ENCODE assay signal across 8 cellular contexts in genomic region chr11:63888170-63889086, GRCh38. TPM values are rescaled to one million over a fixed set of nuclear protein-coding genes. Genes with fewer than 3 reads are reported as not detected.
A peak's percentile ranks its signal among the peaks of the same experiment; 100 is the strongest.
DNase-seq lines count a peak whose midpoint lies in the region; ATAC-seq and TF ChIP-seq lines count a peak whose summit lies in the region.

No MANE protein-coding gene starts in this region.

- TF ChIP-seq CTCF in Panc1 (IDR thresholded peaks at IDR 0.05) (no peak), gastrocnemius medialis (IDR thresholded peaks at IDR 0.05 in 4 of 5, conservative IDR thresholded peaks at IDR 0.05 in 1 of 5) (no peak)

- intact Hi-C loops in Panc1 (cut with micrococcal nuclease; ENCODE audit: unreplicated experiment) (no loop called here), left cardiac atrium (cut with DNase I) (no loop called here), gastrocnemius medialis (cut with DNase I; ENCODE audit: low total_unique reads) (no loop called here)

- H3K27me3 ChIP-seq in Panc1 (ENCODE audit: control insufficient read depth, insufficient read depth, low read length) (no peaks in the 10 kb centered on the region), gastrocnemius medialis (no peaks in the 10 kb centered on the region)

- BruUV-seq in Panc1 (replicated peaks; lab: Mats Ljungman, UMichigan) = no TSS peak

- POLR2A ChIA-PET in Panc1 (lab: Charles Lee) = no interaction called here

- H3K9me3 ChIP-seq in Panc1 (ENCODE audit: control insufficient read depth, insufficient read depth, low read depth, low read length) = no peaks in the 10 kb centered on the region
- H3K9me3 ChIP-seq in gastrocnemius medialis = no peaks in the 10 kb centered on the region

- DNase-seq in NCI-H2227 (lab: John Stamatoyannopoulos, UW; ENCODE audit: unreplicated experiment) = peak; percentile 46
- DNase-seq in NCI-H2227 treated with DMSO at 0.1 percent for 48 hours (lab: John Stamatoyannopoulos, UW) = no peak
- no peak for DNase-seq in Panc1 (ENCODE audit: low read depth, low spot score)
- DNase-seq in activated naive CD4-positive, alpha-beta T cell treated with Interleukin-2 at 50 U/mL for 16 hours = peak; percentile 61
- peak; percentile 68 for DNase-seq in left cardiac atrium
- peak in 1 of 2 donors; percentile 41 for DNase-seq in gastrocnemius medialis
- DNase-seq in dedifferentiated amniotic fluid mesenchymal stem cell (ENCODE audit: extremely low spot score) = no peak

- CTCF ChIA-PET in Panc1 (lab: Charles Lee) = interaction anchor here (1.1 kb wide), 1 partner anchor 12 kb away, joined by 3 read pairs; no protein-coding TSS in a partner anchor

- H3K36me3 ChIP-seq in Panc1 (ENCODE audit: control insufficient read depth, insufficient read depth, low read length) (no peaks in the 10 kb centered on the region), gastrocnemius medialis (no peaks in the 10 kb centered on the region)

- peak; percentile 71 for ATAC-seq in HG03432 (IDR thresholded peaks at IDR 0.05; ENCODE audit: unreplicated experiment)
- peak; percentile 43 for ATAC-seq in Panc1
- peak; percentile 70 to 81 for ATAC-seq in left cardiac atrium
- peak; percentile 59 to 72 for ATAC-seq in gastrocnemius medialis

- in situ Hi-C loops in Panc1 (cut with HindIII; ENCODE audit: low pct_unique_long_range_greater_than_20kb, low sequenced_read_pairs) = no loop called here
- in situ Hi-C loops in gastrocnemius medialis (cut with MboI; ENCODE audit: low sequenced_read_pairs in 4 of 4) = no loop called here

- H3K4me1 ChIP-seq in Panc1 (ENCODE audit: control insufficient read depth, insufficient read depth, low read length) (peaks cover 20% of the 10 kb centered on the region), gastrocnemius medialis (peaks cover 20 to 24% of the 10 kb centered on the region in 2 donors)

- H3K4me3 ChIP-seq in Panc1 (ENCODE audit: low read depth in 2 of 2, low read length in 2 of 2) (peak overlapping the region; percentile 18 to 46), gastrocnemius medialis (peak overlapping the region in 2 of 4 donors; percentile 12 to 26)

- H3K27ac ChIP-seq in Panc1 (ENCODE audit: low read length) (peak overlapping the region; percentile 74), gastrocnemius medialis (peak overlapping the region; percentile 28 to 56 (median 46))

- no peak for TF ChIP-seq POLR2A in gastrocnemius medialis (IDR thresholded peaks at IDR 0.05)

RNA-seq across cellular contexts. Expression of gene RCOR2, which starts 28.5 kb away (rescaled TPM):
- total RNA-seq in Panc1 (2021; ENCODE audit: unreplicated experiment) (10.2 TPM), left cardiac atrium (1 to 10 TPM; 2.3 to 8.3 TPM), gastrocnemius medialis (1 to 10 TPM in 1 of 4 donors, under 1 TPM in 3; 0.25 to 1.5 (median 0.45) TPM)
- 14.5 TPM for polyA plus RNA-seq in Panc1 (2012; ENCODE audit: insufficient read length)

RNA-seq across cellular contexts. Expression of gene MARK2, which starts 49.5 kb away (rescaled TPM):
- total RNA-seq in Panc1 (2021; ENCODE audit: unreplicated experiment) = 41.1 TPM
- 28.8 TPM for polyA plus RNA-seq in Panc1 (2012; ENCODE audit: insufficient read length)
- 10 to 100 TPM; 33.5 to 37.5 TPM for total RNA-seq in left cardiac atrium
- 10 to 100 TPM; 17.8 to 37.2 (median 30.3) TPM for total RNA-seq in gastrocnemius medialis

RNA-seq across cellular contexts. Expression of gene NAA40, which starts 50.4 kb away (rescaled TPM):
- total RNA-seq in Panc1 (2021; ENCODE audit: unreplicated experiment) (43.2 TPM), left cardiac atrium (10 to 100 TPM; 26.0 to 29.1 TPM), gastrocnemius medialis (10 to 100 TPM in 1 of 4 donors, 1 to 10 TPM in 3; 4.9 to 11.4 (median 6.5) TPM)
- polyA plus RNA-seq in Panc1 (2012; ENCODE audit: insufficient read length) = 29.4 TPM

Comparison
In these comparisons a context has a peak if more than half of its experiments do, and no peak if none do; other contexts are left out.
1. DNase-seq: peak in NCI-H2227 (single experiment), activated naive CD4-positive, alpha-beta T cell treated with Interleukin-2 at 50 U/mL for 16 hours (single experiment) and left cardiac atrium (single experiment); none in NCI-H2227 treated with DMSO at 0.1 percent for 48 hours (single experiment), Panc1 (single experiment) and dedifferentiated amniotic fluid mesenchymal stem cell (single experiment).
2. Peak in every context shown above with its lines, with median percentiles within 50 percentile points of each other: ATAC-seq.